In the genomic region with DNA sequence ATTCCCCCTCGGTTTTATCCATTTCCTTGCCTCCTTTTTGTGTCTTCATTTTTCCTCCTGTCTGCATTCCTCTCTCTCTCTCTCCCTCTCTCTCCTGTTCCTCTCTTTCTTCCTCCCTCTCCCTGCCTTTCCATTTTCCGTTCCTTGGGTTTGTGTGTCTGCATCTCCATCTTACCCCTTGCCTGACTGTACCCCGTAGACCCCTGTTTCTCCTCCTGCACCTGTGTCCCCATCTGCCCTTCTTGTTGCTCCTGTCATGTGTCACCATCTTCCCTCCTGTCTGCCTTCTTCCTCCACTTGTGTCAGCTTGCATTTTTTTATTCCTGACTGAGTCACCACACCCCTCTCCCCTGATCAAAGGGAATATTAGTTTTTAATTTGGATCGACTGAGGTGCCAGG, we compare ENCODE assay signal across 2 cellular contexts.
TF ChIP-seq lines count a peak whose summit lies in the region.

No MANE protein-coding gene starts in this region.

TF ChIP-seq in IMR-90, 13 proteins besides CTCF, POLR2A, EP300 and RAD21:
- TF ChIP-seq, protein P1, sequence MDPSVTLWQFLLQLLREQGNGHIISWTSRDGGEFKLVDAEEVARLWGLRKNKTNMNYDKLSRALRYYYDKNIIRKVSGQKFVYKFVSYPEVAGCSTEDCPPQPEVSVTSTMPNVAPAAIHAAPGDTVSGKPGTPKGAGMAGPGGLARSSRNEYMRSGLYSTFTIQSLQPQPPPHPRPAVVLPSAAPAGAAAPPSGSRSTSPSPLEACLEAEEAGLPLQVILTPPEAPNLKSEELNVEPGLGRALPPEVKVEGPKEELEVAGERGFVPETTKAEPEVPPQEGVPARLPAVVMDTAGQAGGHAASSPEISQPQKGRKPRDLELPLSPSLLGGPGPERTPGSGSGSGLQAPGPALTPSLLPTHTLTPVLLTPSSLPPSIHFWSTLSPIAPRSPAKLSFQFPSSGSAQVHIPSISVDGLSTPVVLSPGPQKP (IDR thresholded peaks at IDR 0.05; ENCODE audit: borderline replicate concordance, low read depth, low read length) = no peak
- no peak for TF ChIP-seq CEBPB (IDR thresholded peaks at IDR 0.05; ENCODE audit: low read depth, low read length)
- TF ChIP-seq NFE2L2 (IDR thresholded peaks at IDR 0.05; ENCODE audit: low read depth, low read length) = no peak
- no peak for TF ChIP-seq MXI1 (IDR thresholded peaks at IDR 0.05; ENCODE audit: borderline replicate concordance, low read depth, low read length)
- no peak for TF ChIP-seq MAZ (IDR thresholded peaks at IDR 0.05; ENCODE audit: borderline replicate concordance, low read depth, low read length)
- no peak for TF ChIP-seq SMC3 (IDR thresholded peaks at IDR 0.05; ENCODE audit: low read depth, low read length)
- no peak for TF ChIP-seq BHLHE40 (IDR thresholded peaks at IDR 0.05; ENCODE audit: low read depth, low read length)
- TF ChIP-seq FOS (IDR thresholded peaks at IDR 0.05; ENCODE audit: low read depth, low read length) = no peak
- no peak for TF ChIP-seq RCOR1 (IDR thresholded peaks at IDR 0.05; ENCODE audit: insufficient replicate concordance, low read length)
- no peak for TF ChIP-seq MAFK (IDR thresholded peaks at IDR 0.05; ENCODE audit: low read depth, low read length)
- TF ChIP-seq CHD1 (IDR thresholded peaks at IDR 0.05; ENCODE audit: low read depth, low read length) = no peak

TF ChIP-seq in H1, 55 proteins besides CTCF, POLR2A, EP300 and RAD21:
- TF ChIP-seq FOSL1 (IDR thresholded peaks at IDR 0.05; ENCODE audit: insufficient read depth, low read depth, low read length) (no peak), ZNF274 (IDR thresholded peaks at IDR 0.05; ENCODE audit: borderline replicate concordance, extremely low read depth, low read length) (no peak), JUN (IDR thresholded peaks at IDR 0.05; ENCODE audit: low read depth, low read length) (no peak), TAF7 (optimal IDR thresholded peaks at IDR 0.05; ENCODE audit: borderline replicate concordance, low read depth, low read length) (no peak), SP2 (IDR thresholded peaks at IDR 0.05; ENCODE audit: low read length) (no peak), RBBP5 (IDR thresholded peaks at IDR 0.05; ENCODE audit: borderline replicate concordance, low read depth, low read length) (no peak), TAF1 (IDR thresholded peaks at IDR 0.05; ENCODE audit: low read depth, low read length) (no peak), MAFK (IDR thresholded peaks at IDR 0.05; ENCODE audit: low read depth, low read length) (no peak), POU5F1 (IDR thresholded peaks at IDR 0.05; ENCODE audit: low read depth, low read length) (no peak), ASH2L (IDR thresholded peaks at IDR 0.05; ENCODE audit: low read length) (no peak), BRCA1 (IDR thresholded peaks at IDR 0.05; ENCODE audit: low read depth, low read length) (no peak), CHD1 (IDR thresholded peaks at IDR 0.05; ENCODE audit: low read depth, low read length) (no peak), BACH1 (IDR thresholded peaks at IDR 0.05; ENCODE audit: low read length) (no peak), SIRT6 (IDR thresholded peaks at IDR 0.05; ENCODE audit: low read length) (no peak), CREB1 (IDR thresholded peaks at IDR 0.05) (no peak)
- TF ChIP-seq, protein P2, sequence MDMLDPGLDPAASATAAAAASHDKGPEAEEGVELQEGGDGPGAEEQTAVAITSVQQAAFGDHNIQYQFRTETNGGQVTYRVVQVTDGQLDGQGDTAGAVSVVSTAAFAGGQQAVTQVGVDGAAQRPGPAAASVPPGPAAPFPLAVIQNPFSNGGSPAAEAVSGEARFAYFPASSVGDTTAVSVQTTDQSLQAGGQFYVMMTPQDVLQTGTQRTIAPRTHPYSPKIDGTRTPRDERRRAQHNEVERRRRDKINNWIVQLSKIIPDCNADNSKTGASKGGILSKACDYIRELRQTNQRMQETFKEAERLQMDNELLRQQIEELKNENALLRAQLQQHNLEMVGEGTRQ (IDR thresholded peaks at IDR 0.05; ENCODE audit: low read length) = no peak
- TF ChIP-seq, protein P3, sequence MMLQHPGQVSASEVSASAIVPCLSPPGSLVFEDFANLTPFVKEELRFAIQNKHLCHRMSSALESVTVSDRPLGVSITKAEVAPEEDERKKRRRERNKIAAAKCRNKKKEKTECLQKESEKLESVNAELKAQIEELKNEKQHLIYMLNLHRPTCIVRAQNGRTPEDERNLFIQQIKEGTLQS (IDR thresholded peaks at IDR 0.05; ENCODE audit: insufficient read depth, low read depth, low read length) = no peak
- TF ChIP-seq, protein P4, sequence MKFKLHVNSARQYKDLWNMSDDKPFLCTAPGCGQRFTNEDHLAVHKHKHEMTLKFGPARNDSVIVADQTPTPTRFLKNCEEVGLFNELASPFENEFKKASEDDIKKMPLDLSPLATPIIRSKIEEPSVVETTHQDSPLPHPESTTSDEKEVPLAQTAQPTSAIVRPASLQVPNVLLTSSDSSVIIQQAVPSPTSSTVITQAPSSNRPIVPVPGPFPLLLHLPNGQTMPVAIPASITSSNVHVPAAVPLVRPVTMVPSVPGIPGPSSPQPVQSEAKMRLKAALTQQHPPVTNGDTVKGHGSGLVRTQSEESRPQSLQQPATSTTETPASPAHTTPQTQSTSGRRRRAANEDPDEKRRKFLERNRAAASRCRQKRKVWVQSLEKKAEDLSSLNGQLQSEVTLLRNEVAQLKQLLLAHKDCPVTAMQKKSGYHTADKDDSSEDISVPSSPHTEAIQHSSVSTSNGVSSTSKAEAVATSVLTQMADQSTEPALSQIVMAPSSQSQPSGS (IDR thresholded peaks at IDR 0.05; ENCODE audit: low read length) = no peak
